21 cellular contexts compared by ENCODE assay signal in genomic region chr17:15900871-15901270, GRCh38. TPM values are rescaled to one million over a fixed set of nuclear protein-coding genes. Genes with fewer than 3 reads are reported as not detected.
DNase-seq lines count a peak whose midpoint lies in the region; ATAC-seq, FAIRE-seq and TF ChIP-seq lines count a peak whose summit lies in the region.
"Had no signal": no experiment of that assay in that cellular context is flagged by ENCODE, and none has a peak within 500 bp of the region (broad histone marks: within the 10 kb centered on the region; RNA-seq: fewer than 3 reads in every experiment).

No MANE protein-coding gene starts in this region.

- intact Hi-C loops in HCT116 (cut with micrococcal nuclease) (no loop called here), OCI-LY7 (cut with micrococcal nuclease; ENCODE audit: unreplicated experiment) (no loop called here)

- CTCF ChIA-PET in HCT116 (lab: Charles Lee) (no interaction called here), OCI-LY7 (lab: Charles Lee; ENCODE audit: unreplicated experiment) (no interaction called here)

- TF ChIP-seq CTCF in HCT116 (IDR thresholded peaks at IDR 0.05 in 2 of 3, conservative IDR thresholded peaks at IDR 0.05 in 1 of 3; ENCODE audit: borderline replicate concordance in 1 of 3, insufficient read depth in 1 of 3, low read depth in 2 of 3, low read length in 2 of 3) (no peak), OCI-LY7 (conservative IDR thresholded peaks at IDR 0.05; ENCODE audit: low read length) (no peak), osteocyte (IDR thresholded peaks at IDR 0.05) (no peak), foreskin fibroblast (IDR thresholded peaks at IDR 0.05; ENCODE audit: low read depth, low read length) (no peak)

- FAIRE-seq in GM12891 (lab: Jason Lieb, UNC): peak; percentile 69

- H3K9me2 ChIP-seq in HCT116 (ENCODE audit: insufficient read depth) (no peaks in the 10 kb centered on the region), OCI-LY7 (ENCODE audit: insufficient read depth, low read length) (no peaks in the 10 kb centered on the region)

- H3K27me3 ChIP-seq in HCT116 (ENCODE audit: insufficient read depth, low read length): no peaks in the 10 kb centered on the region
- H3K27me3 ChIP-seq: tibial artery had no signal

- H3K4me3 Mint-ChIP-seq in osteocyte (ENCODE audit: unreplicated experiment): no peak overlapping the region
- H3K4me3 Mint-ChIP-seq: activated CD4-positive, alpha-beta T cell treated with anti-CD3 and anti-CD28 coated beads, Interleukin-2, amount 10 ng/mL, durations not matched to agents 7 days and 5 days; activated naive CD8-positive, alpha-beta T cell treated with anti-CD3 and anti-CD28 coated beads, Interleukin-2, amount 50 U/mL, for 24 hours; brain; T-cell had no signal

- H3K27me3 Mint-ChIP-seq in osteocyte (ENCODE audit: unreplicated experiment): no peaks in the 10 kb centered on the region
- H3K27me3 Mint-ChIP-seq: activated CD4-positive, alpha-beta T cell treated with anti-CD3 and anti-CD28 coated beads, Interleukin-2, amount 10 ng/mL, durations not matched to agents 7 days and 5 days; activated naive CD8-positive, alpha-beta T cell treated with anti-CD3 and anti-CD28 coated beads, Interleukin-2, amount 50 U/mL, for 24 hours; T-cell had no signal

- H3K9me3 Mint-ChIP-seq in osteocyte (ENCODE audit: unreplicated experiment): peaks cover 5% of the 10 kb centered on the region
- H3K9me3 Mint-ChIP-seq: T-cell had no signal

- no peaks in the 10 kb centered on the region for H3K36me3 Mint-ChIP-seq in osteocyte (ENCODE audit: unreplicated experiment)
- H3K36me3 Mint-ChIP-seq: brain, T-cell had no signal

- H3K4me2 ChIP-seq in HCT116 (ENCODE audit: low read length): no peak overlapping the region
- no peak overlapping the region for H3K4me2 ChIP-seq in OCI-LY7 (ENCODE audit: low read length)

- DNase-seq in GM12891 (ENCODE audit: insufficient read length, low spot score) (no peak), HCT116 (ENCODE audit: low read depth, low spot score) (no peak), OCI-LY7 (ENCODE audit: low spot score) (peak; percentile 14), osteocyte (ENCODE audit: extremely low spot score, unreplicated experiment) (peak; percentile 67), foreskin fibroblast (no peak)
- DNase-seq: activated CD4-positive, alpha-beta T cell treated with anti-CD3 and anti-CD28 coated beads, Interleukin-2, amount 10 ng/mL, durations not matched to agents 7 days and 5 days; activated CD8-positive, alpha-beta memory T cell treated with anti-CD3 and anti-CD28 coated beads, Interleukin-2, amount 50 U/mL, for 48 hours; activated effector memory CD4-positive, alpha-beta T cell treated with Interleukin-2 at 50 U/mL for 16 hours; activated naive CD8-positive, alpha-beta T cell treated with anti-CD3 and anti-CD28 coated beads, Interleukin-2, amount 50 U/mL, for 24 hours; Calu3; lower lobe of right lung; NCI-H1417 treated with DMSO at 0.1 percent for 48 hours; NCI-H446; occipital lobe; right cardiac atrium; stimulated activated naive CD8-positive, alpha-beta T cell treated with anti-CD3 and anti-CD28 coated beads, Interleukin-15, Interleukin-2, amounts not matched to agents 100 U/mL and 50 U/mL, for 24 hours; T-cell; tibial artery had no signal

- H2AFZ ChIP-seq in HCT116 (ENCODE audit: low read depth, low read length, poor library complexity, severe bottlenecking) (no peak overlapping the region), OCI-LY7 (ENCODE audit: low read length) (no peak overlapping the region)

- ATAC-seq in HCT116 (peak; percentile 58), GM18868 (IDR thresholded peaks at IDR 0.05; ENCODE audit: unreplicated experiment) (no peak), GM18858 (IDR thresholded peaks at IDR 0.05; ENCODE audit: unreplicated experiment) (no peak)
- ATAC-seq: activated naive CD8-positive, alpha-beta T cell treated with anti-CD3 and anti-CD28 coated beads, Interleukin-2, amount 50 U/mL, for 24 hours; lower lobe of right lung; right cardiac atrium; stimulated activated naive CD8-positive, alpha-beta T cell treated with anti-CD3 and anti-CD28 coated beads, Interleukin-15, Interleukin-2, amounts not matched to agents 100 U/mL and 50 U/mL, for 24 hours; T-cell had no signal

- no peaks in the 10 kb centered on the region for H3K79me2 ChIP-seq in HCT116 (ENCODE audit: insufficient read depth, low read length)
- H3K79me2 ChIP-seq in OCI-LY7 (ENCODE audit: insufficient read depth, low read depth, low read length): no peaks in the 10 kb centered on the region

- H3K9me3 ChIP-seq in HCT116 (ENCODE audit: control insufficient read depth in 1 of 2, insufficient read depth in 1 of 2, low read depth in 1 of 2, low read length in 2 of 2) (no peaks in the 10 kb centered on the region), OCI-LY7 (ENCODE audit: low read length) (no peaks in the 10 kb centered on the region)
- H3K9me3 ChIP-seq: lower lobe of right lung, tibial artery had no signal

- POLR2A ChIA-PET in HCT116 (lab: Charles Lee) (no interaction called here), OCI-LY7 (lab: Charles Lee) (no interaction called here)

- no peak for TF ChIP-seq RAD21 in HCT116 (IDR thresholded peaks at IDR 0.05; ENCODE audit: low read depth)

- no peak overlapping the region for H3K4me3 ChIP-seq in HCT116 (replicated peaks in 1 of 2; ENCODE audit: low read depth in 1 of 2, low read length in 2 of 2)
- no peak overlapping the region for H3K4me3 ChIP-seq in OCI-LY7 (ENCODE audit: low read depth, low read length, poor library complexity, severe bottlenecking)
- H3K4me3 ChIP-seq in foreskin fibroblast (ENCODE audit: low read depth in 1 of 2, low read length in 2 of 2): no peak overlapping the region
- H3K4me3 ChIP-seq: lower lobe of right lung, tibial artery had no signal

- no peaks in the 10 kb centered on the region for H3K36me3 ChIP-seq in HCT116 (ENCODE audit: control insufficient read depth in 1 of 2, insufficient read depth in 2 of 2, low read length in 2 of 2)
- H3K36me3 ChIP-seq in OCI-LY7 (ENCODE audit: insufficient read depth, low read length): no peaks in the 10 kb centered on the region
- H3K36me3 ChIP-seq: lower lobe of right lung, tibial artery had no signal

- TF ChIP-seq POLR2A in GM12891 (IDR thresholded peaks at IDR 0.05; ENCODE audit: low read depth, low read length) (no peak), HCT116 (IDR thresholded peaks at IDR 0.05; ENCODE audit: borderline replicate concordance, extremely low read depth, insufficient read depth, insufficient read length) (no peak)

- BruUV-seq in HCT116 (replicated peaks; lab: Mats Ljungman, UMichigan): no TSS peak
- no TSS peak for BruUV-seq in OCI-LY7 (replicated peaks; lab: Mats Ljungman, UMichigan)

- H4K20me1 ChIP-seq in HCT116 (ENCODE audit: insufficient read depth) (no peaks in the 10 kb centered on the region), OCI-LY7 (ENCODE audit: insufficient read depth, low read length) (no peaks in the 10 kb centered on the region)

- no peak overlapping the region for H3K9ac ChIP-seq in HCT116 (ENCODE audit: low read length)

- H3K4me1 ChIP-seq in HCT116 (ENCODE audit: control insufficient read depth in 1 of 2, insufficient read depth in 2 of 2, low read length in 2 of 2) (peaks cover 0 to 3% of the 10 kb centered on the region in 2 experiments; a peak in 1 of 4 replicates), OCI-LY7 (ENCODE audit: insufficient read depth, low read length, poor library complexity, severe bottlenecking) (no peaks in the 10 kb centered on the region)
- H3K4me1 ChIP-seq: tibial artery had no signal

- RAD21 ChIA-PET in HCT116 (lab: Charles Lee; ENCODE audit: low non-redundant PET in 1 of 2, low total read pairs in 2 of 2, uncharacterized antibody in 2 of 2, unreplicated experiment in 2 of 2): no interaction called here

- no peak overlapping the region for H3K27ac Mint-ChIP-seq in osteocyte (ENCODE audit: unreplicated experiment)
- H3K27ac Mint-ChIP-seq: activated CD4-positive, alpha-beta T cell treated with anti-CD3 and anti-CD28 coated beads, Interleukin-2, amount 10 ng/mL, durations not matched to agents 7 days and 5 days; activated naive CD8-positive, alpha-beta T cell treated with anti-CD3 and anti-CD28 coated beads, Interleukin-2, amount 50 U/mL, for 24 hours; brain; T-cell had no signal

- no peak overlapping the region for H3K27ac ChIP-seq in HCT116 (ENCODE audit: low read depth, low read length)
- H3K27ac ChIP-seq in OCI-LY7 (ENCODE audit: low read depth, low read length, poor library complexity, severe bottlenecking): no peak overlapping the region
- H3K27ac ChIP-seq: lower lobe of right lung, tibial artery had no signal

- peaks cover 14% of the 10 kb centered on the region for H3K4me1 Mint-ChIP-seq in osteocyte (ENCODE audit: unreplicated experiment)
- H3K4me1 Mint-ChIP-seq: brain had no signal

TF ChIP-seq in GM12891, 5 proteins besides CTCF, POLR2A, EP300 and RAD21:
- TF ChIP-seq PAX5 (IDR thresholded peaks at IDR 0.05; ENCODE audit: insufficient read depth, low read length, severe bottlenecking): no peak
- no peak for TF ChIP-seq TAF1 (IDR thresholded peaks at IDR 0.05; ENCODE audit: low read depth, low read length)
- TF ChIP-seq POU2F2 (IDR thresholded peaks at IDR 0.05; ENCODE audit: low read depth, low read length): no peak
- TF ChIP-seq SPI1 (IDR thresholded peaks at IDR 0.05; ENCODE audit: low read depth, low read length): no peak
- no peak for TF ChIP-seq POLR2AphosphoS5 (IDR thresholded peaks at IDR 0.05; ENCODE audit: low read depth, low read length)

TF ChIP-seq in HCT116, 20 proteins besides CTCF, POLR2A, EP300 and RAD21 (continues in another document):
- no peak for TF ChIP-seq SIN3A (IDR thresholded peaks at IDR 0.05; ENCODE audit: low read depth)
- TF ChIP-seq ATF3 (IDR thresholded peaks at IDR 0.05): no peak
- no peak for TF ChIP-seq SP1 (IDR thresholded peaks at IDR 0.05; ENCODE audit: low read depth)
- TF ChIP-seq EZH2 (IDR thresholded peaks at IDR 0.05): no peak
- no peak for TF ChIP-seq TCF7L2 (IDR thresholded peaks at IDR 0.05; ENCODE audit: borderline replicate concordance, extremely low read depth, insufficient read depth, insufficient read length)
- no peak for TF ChIP-seq CBX3 (IDR thresholded peaks at IDR 0.05; ENCODE audit: low read depth)

RNA-seq across cellular contexts. Expression of gene ADORA2B, which starts 44.1 kb away (rescaled TPM):
- 0.50 TPM for polyA plus RNA-seq in GM12891 (2012; ENCODE audit: low read depth, missing spikeins)
- 47.5 TPM for total RNA-seq in HCT116 (2021; ENCODE audit: unreplicated experiment)
- polyA plus RNA-seq in HCT116 (2012): 46.0 and 48.3 TPM in 2 replicates
- not detected in 2 replicates for total RNA-seq in OCI-LY7 (2014; rRNA removed; shearing (Covaris generic))
- not detected in 2 replicates for total RNA-seq in OCI-LY7 (2022)
- 8.9 TPM in 2 replicates for total RNA-seq in osteocyte

Comparison
In these comparisons a context has a peak if more than half of its experiments do, and no peak if none do; other contexts are left out.
1. DNase-seq: peak in OCI-LY7 (single experiment) and osteocyte (single experiment); none in GM12891 (single experiment), HCT116 (single experiment) and foreskin fibroblast (0 of 2).